In genomic region chr1:22203335-22203734, GRCh38 we compare ENCODE assay signal across 1 cellular context.
TF ChIP-seq lines count a peak whose summit lies in the region.

No MANE protein-coding gene starts in this region.

TF ChIP-seq in K562, 482 proteins besides CTCF, POLR2A, EP300 and RAD21 (continued from another document):
- TF ChIP-seq SFPQ (IDR thresholded peaks at IDR 0.05; ENCODE audit: low read depth, low read length), result no peak
TF ChIP-seq in K562: peak in this region for 4.
